Comparison of ENCODE assay signal across 1 cellular context in genomic region chr2:135637456-135638087, GRCh38.
TF ChIP-seq lines count a peak whose summit lies in the region.

No MANE protein-coding gene starts in this region.

TF ChIP-seq in GM12878, 131 proteins besides CTCF, POLR2A, EP300 and RAD21 (continued from another document):
- TF ChIP-seq, protein P1, sequence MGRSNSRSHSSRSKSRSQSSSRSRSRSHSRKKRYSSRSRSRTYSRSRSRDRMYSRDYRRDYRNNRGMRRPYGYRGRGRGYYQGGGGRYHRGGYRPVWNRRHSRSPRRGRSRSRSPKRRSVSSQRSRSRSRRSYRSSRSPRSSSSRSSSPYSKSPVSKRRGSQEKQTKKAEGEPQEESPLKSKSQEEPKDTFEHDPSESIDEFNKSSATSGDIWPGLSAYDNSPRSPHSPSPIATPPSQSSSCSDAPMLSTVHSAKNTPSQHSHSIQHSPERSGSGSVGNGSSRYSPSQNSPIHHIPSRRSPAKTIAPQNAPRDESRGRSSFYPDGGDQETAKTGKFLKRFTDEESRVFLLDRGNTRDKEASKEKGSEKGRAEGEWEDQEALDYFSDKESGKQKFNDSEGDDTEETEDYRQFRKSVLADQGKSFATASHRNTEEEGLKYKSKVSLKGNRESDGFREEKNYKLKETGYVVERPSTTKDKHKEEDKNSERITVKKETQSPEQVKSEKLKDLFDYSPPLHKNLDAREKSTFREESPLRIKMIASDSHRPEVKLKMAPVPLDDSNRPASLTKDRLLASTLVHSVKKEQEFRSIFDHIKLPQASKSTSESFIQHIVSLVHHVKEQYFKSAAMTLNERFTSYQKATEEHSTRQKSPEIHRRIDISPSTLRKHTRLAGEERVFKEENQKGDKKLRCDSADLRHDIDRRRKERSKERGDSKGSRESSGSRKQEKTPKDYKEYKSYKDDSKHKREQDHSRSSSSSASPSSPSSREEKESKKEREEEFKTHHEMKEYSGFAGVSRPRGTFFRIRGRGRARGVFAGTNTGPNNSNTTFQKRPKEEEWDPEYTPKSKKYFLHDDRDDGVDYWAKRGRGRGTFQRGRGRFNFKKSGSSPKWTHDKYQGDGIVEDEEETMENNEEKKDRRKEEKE (IDR thresholded peaks at IDR 0.05) = no peak
- TF ChIP-seq BHLHE40 (IDR thresholded peaks at IDR 0.05; ENCODE audit: borderline replicate concordance in 1 of 2, low read depth in 2 of 2, low read length in 1 of 2) = peak; percentile 58 to 80; a peak in 3 of 4 replicates
